In the genomic region with DNA sequence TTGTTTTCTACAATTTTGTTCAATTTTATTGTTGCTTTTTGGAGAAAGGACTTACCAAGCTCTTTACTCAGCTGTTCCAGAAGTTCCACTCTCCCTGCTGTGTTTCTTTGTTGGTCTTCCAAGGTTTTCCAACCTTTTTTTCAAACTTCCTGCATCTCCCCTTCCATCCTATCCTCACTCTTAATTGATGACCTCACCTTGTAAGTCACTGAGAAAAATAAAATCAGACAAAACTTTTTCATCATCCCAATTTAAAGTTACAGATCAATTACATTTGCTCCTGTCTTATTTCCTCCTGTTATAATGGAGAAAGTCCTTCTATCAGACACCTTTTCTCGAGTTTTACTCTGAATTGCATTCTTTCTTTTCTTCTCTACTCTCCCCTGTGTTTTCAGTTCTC, we compare ENCODE assay signal across 11 cellular contexts.
"Had no signal": no experiment of that assay in that cellular context is flagged by ENCODE, and none has a peak within 500 bp of the region (broad histone marks: within the 10 kb centered on the region; RNA-seq: fewer than 3 reads in every experiment).

No MANE protein-coding gene starts in this region.

- FAIRE-seq: H1, H54 had no signal

- H2AFZ ChIP-seq: GM23248, GM23338 had no signal

- DNase-seq: GM23248, GOT3, H7, H9, HCEC 1CT, HFFc6 had no signal

- H3K27ac ChIP-seq: GM23248 had no signal

- H3K9ac ChIP-seq: GM23248 had no signal

- H3K36me3 ChIP-seq: HAP-1 had no signal

- ATAC-seq: GM23338, HCT116 had no signal

- H3K4me2 ChIP-seq: GM23338 had no signal

- H3K4me3 ChIP-seq: GM23248, GM23338, HAP-1 had no signal

- H3K9me3 ChIP-seq: HAP-1 had no signal
